Comparison of ENCODE assay signal across 19 cellular contexts in genomic region chr7:132024290-132024689, GRCh38.
DNase-seq lines count a peak whose midpoint lies in the region; FAIRE-seq and TF ChIP-seq lines count a peak whose summit lies in the region.
"Had no signal": no experiment of that assay in that cellular context is flagged by ENCODE, and none has a peak within 500 bp of the region (broad histone marks: within the 10 kb centered on the region; RNA-seq: fewer than 3 reads in every experiment).

No MANE protein-coding gene starts in this region.

- no peak overlapping the region for H3K4me3 ChIP-seq in foreskin fibroblast (ENCODE audit: low read depth in 1 of 2, low read length in 2 of 2)
- H3K4me3 ChIP-seq: BLaER1, GM23248 had no signal

- DNase-seq in D341Med (ENCODE audit: low spot score), result peak; percentile 69
- DNase-seq in D721Med (ENCODE audit: insufficient read length, low spot score), result no peak
- DNase-seq in NCI-H82 (lab: John Stamatoyannopoulos, UW), result peak; percentile 86
- DNase-seq in AML-193 (lab: John Stamatoyannopoulos, UW), result no peak
- no peak for DNase-seq in foreskin fibroblast
- DNase-seq in EL, result no peak
- DNase-seq: Caco-2; CD4-positive, CD25-positive, alpha-beta regulatory T cell; CD8-positive, alpha-beta T cell; DMS53; DMS79 treated with DMSO at 0.1 percent for 48 hours; GM23248; H7; HCEC 1CT had no signal

- TF ChIP-seq CTCF in D721Med (IDR thresholded peaks at IDR 0.05; ENCODE audit: insufficient read depth, missing control alignments) (no peak), foreskin fibroblast (IDR thresholded peaks at IDR 0.05; ENCODE audit: low read depth, low read length) (no peak)

- FAIRE-seq in D721Med (lab: Jason Lieb, UNC), result peak; percentile 48
- FAIRE-seq: G401.6, GM12892, GM19239, H1 had no signal

Comparison
In these comparisons a context has a peak if more than half of its experiments do, and no peak if none do; other contexts are left out.
1. DNase-seq: peak in D341Med (single experiment) and NCI-H82 (single experiment); none in D721Med (single experiment), AML-193 (0 of 2), foreskin fibroblast (0 of 2) and EL (single experiment).